ENCODE assay signal across 8 cellular contexts in the genomic region with DNA sequence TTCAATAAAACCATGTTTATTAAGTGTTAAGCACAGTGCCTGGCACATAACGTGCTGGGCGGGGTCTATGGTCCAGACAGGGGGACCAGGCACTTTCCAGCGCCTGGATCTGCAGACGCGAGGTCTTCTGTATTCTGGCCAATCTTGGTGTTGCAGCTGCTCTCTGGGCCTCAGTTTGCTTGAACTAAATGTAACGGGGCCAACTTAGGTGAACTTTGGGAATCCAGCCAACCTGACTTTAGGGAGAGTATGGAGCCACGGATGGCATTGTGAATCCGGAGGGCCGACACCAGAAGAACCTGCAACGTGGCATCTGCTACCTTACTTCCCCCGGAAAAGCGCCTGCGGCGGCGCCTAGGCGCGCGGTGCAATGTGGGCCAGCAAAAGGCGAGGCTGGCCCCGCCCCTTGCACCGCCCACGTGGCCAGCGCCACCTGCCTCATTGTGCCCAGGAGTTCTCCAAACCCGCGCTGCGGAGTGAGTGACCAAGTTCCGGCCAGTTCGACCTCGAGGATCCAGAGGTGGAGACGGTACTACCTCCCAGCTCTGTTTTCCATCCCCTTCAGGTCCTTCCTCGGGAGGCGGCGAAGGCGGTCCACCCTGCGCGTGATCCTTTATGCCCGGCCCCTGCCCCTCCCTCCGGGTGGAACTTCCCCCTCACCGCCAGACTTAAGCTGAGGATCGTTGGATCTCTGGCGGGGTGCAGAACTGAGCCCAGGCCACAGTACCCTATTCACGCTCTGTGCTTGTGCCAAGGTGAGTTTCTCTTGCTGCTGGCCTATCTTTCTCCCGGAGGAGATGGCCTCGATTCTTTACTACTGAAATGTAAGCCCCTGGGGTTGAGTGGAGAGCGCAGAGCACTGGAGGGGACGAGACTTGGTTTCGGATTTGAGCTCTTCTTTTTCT. TPM values are rescaled to one million over a fixed set of nuclear protein-coding genes. Genes with fewer than 3 reads are reported as not detected.
DNase-seq lines count a peak whose midpoint lies in the region; ATAC-seq and TF ChIP-seq lines count a peak whose summit lies in the region.

A gene (plus strand): TSS at position 426 of the 905 bp plus-strand sequence. CDS start 10,969 bp downstream, outside the sequence.

- H3K27me3 ChIP-seq in right cardiac atrium (ENCODE audit: control insufficient read depth, insufficient read depth): no peaks in the 10 kb centered on the region
- no peaks in the 10 kb centered on the region for H3K27me3 ChIP-seq in uterus

- under 1% methylated on average over 47 of the region's 47 CpGs for WGBS in right cardiac atrium

- intact Hi-C loops in right cardiac atrium (cut with DNase I) (no loop called here), uterus (cut with DNase I; ENCODE audit: low total_unique reads) (loop anchor here (10.0 kb wide), 1 partner anchor 624 kb away; a partner anchor contains a TSS)

- ATAC-seq in GM18502 (IDR thresholded peaks at IDR 0.05; ENCODE audit: poor library complexity, unreplicated experiment) (peak; percentile 86), HG02943 (IDR thresholded peaks at IDR 0.05; ENCODE audit: low read depth, unreplicated experiment) (peak; percentile 93), right cardiac atrium (peak; percentile 98)

- peak within 1 kb of the TSS; percentile 70 for H3K4me3 ChIP-seq in right cardiac atrium (ENCODE audit: low read length)
- H3K4me3 ChIP-seq in uterus: peak within 1 kb of the TSS; percentile 54 to 81

- peak; percentile 59 for DNase-seq in NCI-H187 treated with DMSO at 0.1 percent for 48 hours (lab: John Stamatoyannopoulos, UW)
- DNase-seq in T-helper 2 cell: peak; percentile 73 to 93 (median 79)
- peak; percentile 89 to 96 (median 95) for DNase-seq in right cardiac atrium
- DNase-seq in putamen (ENCODE audit: low spot score): peak; percentile 88
- DNase-seq in uterus: peak; percentile 81 to 85

- H3K36me3 ChIP-seq in uterus: no peaks in the 10 kb centered on the region

- H3K27ac ChIP-seq in angular gyrus (ENCODE audit: low read depth, low read length) (peak within 1 kb of the TSS; percentile 90), right cardiac atrium (ENCODE audit: low read length) (peak within 1 kb of the TSS; percentile 82), uterus (peak within 1 kb of the TSS; percentile 81 to 93)

- peak; percentile 29 to 60 for TF ChIP-seq POLR2A in uterus (IDR thresholded peaks at IDR 0.05)

- no peaks in the 10 kb centered on the region for H3K4me1 ChIP-seq in right cardiac atrium (ENCODE audit: control insufficient read depth, insufficient read depth, low read length)
- H3K4me1 ChIP-seq in uterus: no peaks in the 10 kb centered on the region

- peak in 1 of 4 experiments; percentile 19 for TF ChIP-seq CTCF in uterus (IDR thresholded peaks at IDR 0.05)

- H3K9me3 ChIP-seq in right cardiac atrium (ENCODE audit: control insufficient read depth, low read length) (no peaks in the 10 kb centered on the region), uterus (no peaks in the 10 kb centered on the region)

RNA-seq across cellular contexts. Expression of the gene that starts here (rescaled TPM):
- 100 to 1,000 TPM in 1 of 4 donors, 10 to 100 TPM in 3; 67.3 to 106 (median 90.7) TPM for total RNA-seq in right cardiac atrium
- polyA plus RNA-seq in right cardiac atrium: 75.0 TPM
- 100 to 1,000 TPM in 2 of 4 donors, 10 to 100 TPM in 2; 75.3 to 162 (median 106) TPM for total RNA-seq in uterus

Comparison
In these comparisons a context has a peak if more than half of its experiments do, and no peak if none do; other contexts are left out.
1. Peak in every context shown above with its lines: DNase-seq, ATAC-seq, H3K4me3 ChIP-seq and H3K27ac ChIP-seq.